In genomic region chr9:125759812-125760134, GRCh38 we compare ENCODE assay signal across 9 cellular contexts. TPM values are rescaled to one million over a fixed set of nuclear protein-coding genes. Genes with fewer than 3 reads are reported as not detected.
DNase-seq lines count a peak whose midpoint lies in the region; ATAC-seq and TF ChIP-seq lines count a peak whose summit lies in the region.
"Had no signal": no experiment of that assay in that cellular context is flagged by ENCODE, and none has a peak within 500 bp of the region (broad histone marks: within the 10 kb centered on the region; RNA-seq: fewer than 3 reads in every experiment).

No MANE protein-coding gene starts in this region.

- H3K4me2 ChIP-seq in Karpas-422 (ENCODE audit: low read depth, low read length, poor library complexity, severe bottlenecking), result peak overlapping the region; percentile 56

- H3K79me2 ChIP-seq in Karpas-422 (ENCODE audit: low read length), result no peaks in the 10 kb centered on the region

- 0 out of 2 replicates have a peak, but pooled peaks cover 3% of the 10 kb centered on the region for H4K20me1 ChIP-seq in Karpas-422 (ENCODE audit: insufficient read depth, low read depth, low read length)

- peak overlapping the region; percentile 24 for H3K4me3 ChIP-seq in BJ (ENCODE audit: low read depth, low read length)
- H3K4me3 ChIP-seq in Karpas-422 (ENCODE audit: low read length), result 0 out of 2 replicates have a peak overlapping the region, but pooled peaks have one; percentile 28
- peak overlapping the region; percentile 17 for H3K4me3 ChIP-seq in astrocyte of the cerebellum (ENCODE audit: low read depth, low read length)
- peak overlapping the region; percentile 37 for H3K4me3 ChIP-seq in lower lobe of right lung

- no peak overlapping the region for H3K9ac ChIP-seq in Karpas-422 (ENCODE audit: low read length)

- DNase-seq in BJ (ENCODE audit: low read depth), result no peak
- DNase-seq in Karpas-422, result no peak
- no peak for DNase-seq in astrocyte of the cerebellum (ENCODE audit: low read depth)
- no peak for DNase-seq in lower lobe of right lung
- no peak for DNase-seq in KBM-7
- no peak for DNase-seq in SKM-1 (lab: John Stamatoyannopoulos, UW; ENCODE audit: unreplicated experiment)
- DNase-seq in cortex of kidney (lab: John Stamatoyannopoulos, UW), result no peak
- DNase-seq: stimulated activated naive CD4-positive, alpha-beta T cell treated with Interleukin-2 at 50 U/mL for 16 hours had no signal

- in situ Hi-C loops in astrocyte of the cerebellum (cut with HindIII; ENCODE audit: low sequenced_read_pairs), result no loop called here
- in situ Hi-C loops in KBM-7 (cut with MboI; ENCODE audit: low pct_unique_long_range_greater_than_20kb, low sequenced_read_pairs), result no loop called here

- ATAC-seq in lower lobe of right lung, result no peak
- ATAC-seq in GM18861 (IDR thresholded peaks at IDR 0.05; ENCODE audit: unreplicated experiment), result no peak

- intact Hi-C loops in lower lobe of right lung (cut with DNase I), result no loop called here

- H3K9me2 ChIP-seq in Karpas-422 (replicated peaks; ENCODE audit: insufficient read depth, low read length), result no peaks in the 10 kb centered on the region

- H3K9me3 ChIP-seq in Karpas-422 (ENCODE audit: low read length) (no peaks in the 10 kb centered on the region), lower lobe of right lung (no peaks in the 10 kb centered on the region)

- CTCF ChIA-PET in BJ (lab: Yijun Ruan, JAX), result interaction anchor here (0.6 to 2.1 kb wide), 3 partner anchors 9 to 352 kb away, joined by 3 to 7 read pairs (median 5); no protein-coding TSS in a partner anchor

- H3K27me3 ChIP-seq in BJ (ENCODE audit: control insufficient read depth, insufficient read depth, low read length) (no peaks in the 10 kb centered on the region), Karpas-422 (ENCODE audit: low read length) (no peaks in the 10 kb centered on the region), lower lobe of right lung (ENCODE audit: low read depth) (no peaks in the 10 kb centered on the region)

- POLR2A ChIA-PET in BJ (lab: Charles Lee), result no interaction called here

- H3K4me1 ChIP-seq in Karpas-422 (ENCODE audit: low read length), result peaks cover 26% of the 10 kb centered on the region
- peaks cover 49% of the 10 kb centered on the region for H3K4me1 ChIP-seq in lower lobe of right lung

- peaks cover 2% of the 10 kb centered on the region for H3K36me3 ChIP-seq in BJ (ENCODE audit: control insufficient read depth, insufficient read depth, low read length)
- H3K36me3 ChIP-seq in Karpas-422 (ENCODE audit: insufficient read depth, low read length), result no peaks in the 10 kb centered on the region
- H3K36me3 ChIP-seq in lower lobe of right lung, result no peaks in the 10 kb centered on the region

- TF ChIP-seq CTCF in BJ (IDR thresholded peaks at IDR 0.05; ENCODE audit: insufficient read depth, low read depth, low read length) (no peak), astrocyte of the cerebellum (IDR thresholded peaks at IDR 0.05; ENCODE audit: low read depth, low read length, missing control alignments) (no peak), lower lobe of right lung (IDR thresholded peaks at IDR 0.05) (no peak)

- no peak overlapping the region for H2AFZ ChIP-seq in Karpas-422 (ENCODE audit: low read length)

- H3K27ac ChIP-seq in Karpas-422 (ENCODE audit: low read length), result no peak overlapping the region
- peak overlapping the region; percentile 39 for H3K27ac ChIP-seq in lower lobe of right lung

RNA-seq across cellular contexts. Expression of gene PBX3, which starts 12.6 kb away (rescaled TPM):
- 27.9 and 31.7 TPM in 2 replicates for polyA plus RNA-seq in BJ (2011; rRNA removed)
- polyA minus RNA-seq in BJ (2011; rRNA and poly(A)+ RNA removed), result 20.9 and 26.8 TPM in 2 replicates
- 8.8 TPM in 2 replicates for total RNA-seq in Karpas-422 (2014; rRNA removed; shearing (Covaris generic); ENCODE audit: low replicate concordance)
- total RNA-seq in lower lobe of right lung, result 46.1 TPM

RNA-seq across cellular contexts. Expression of gene MAPKAP1, which starts 52.8 kb away (rescaled TPM):
- polyA plus RNA-seq in BJ (2011; rRNA removed), result 113 TPM in 2 replicates
- polyA minus RNA-seq in BJ (2011; rRNA and poly(A)+ RNA removed), result 53.9 and 65.6 TPM in 2 replicates
- total RNA-seq in Karpas-422 (2014; rRNA removed; shearing (Covaris generic); ENCODE audit: low replicate concordance), result 62.8 and 85.1 TPM in 2 replicates
- 71.5 TPM for total RNA-seq in lower lobe of right lung
